ENCODE assay signal across 8 cellular contexts in genomic region chr17:38579934-38580333, GRCh38.
A peak's percentile ranks its signal among the peaks of the same experiment; 100 is the strongest.
DNase-seq lines count a peak whose midpoint lies in the region; ATAC-seq and TF ChIP-seq lines count a peak whose summit lies in the region.

No MANE protein-coding gene starts in this region.

- H3K27me3 ChIP-seq in HL-60 (ENCODE audit: insufficient read depth, poor library complexity, severe bottlenecking): peaks cover 66% of the 10 kb centered on the region

- H3K9me3 Mint-ChIP-seq in stimulated activated naive CD8-positive, alpha-beta T cell treated with anti-CD3 and anti-CD28 coated beads, Interleukin-15, amount 100 ng/mL, for 72 hours: no peaks in the 10 kb centered on the region

- no peak overlapping the region for H3K4me3 Mint-ChIP-seq in stimulated activated naive CD8-positive, alpha-beta T cell treated with anti-CD3 and anti-CD28 coated beads, Interleukin-15, amount 100 ng/mL, for 72 hours

- peak; percentile 50 for ATAC-seq in stimulated activated naive CD8-positive, alpha-beta T cell treated with anti-CD3 and anti-CD28 coated beads, Interleukin-15, amount 100 ng/mL, for 72 hours
- no peak for ATAC-seq in HG02885 (IDR thresholded peaks at IDR 0.05; ENCODE audit: poor library complexity, unreplicated experiment)

- H3K27ac Mint-ChIP-seq in stimulated activated naive CD8-positive, alpha-beta T cell treated with anti-CD3 and anti-CD28 coated beads, Interleukin-15, amount 100 ng/mL, for 72 hours: no peak overlapping the region

- peak; percentile 7 for TF ChIP-seq CTCF in HL-60 (IDR thresholded peaks at IDR 0.05; ENCODE audit: insufficient read depth, low read length)

- H3K27me3 Mint-ChIP-seq in stimulated activated naive CD8-positive, alpha-beta T cell treated with anti-CD3 and anti-CD28 coated beads, Interleukin-15, amount 100 ng/mL, for 72 hours: peaks cover 94% of the 10 kb centered on the region

- TF ChIP-seq POLR2A in erythroblast (IDR thresholded peaks at IDR 0.05; ENCODE audit: low read length): no peak

- H3K4me1 Mint-ChIP-seq in stimulated activated naive CD8-positive, alpha-beta T cell treated with anti-CD3 and anti-CD28 coated beads, Interleukin-15, amount 100 ng/mL, for 72 hours: peaks cover 31% of the 10 kb centered on the region

- peak; percentile 66 for DNase-seq in COLO829 (ENCODE audit: low spot score)
- DNase-seq in HL-60 (ENCODE audit: low read depth in 1 of 2, low spot score in 1 of 2): peak in 1 of 2 experiments; percentile 40
- peak; percentile 44 for DNase-seq in OCI-M1 (lab: John Stamatoyannopoulos, UW)
- DNase-seq in erythroblast (lab: John Stamatoyannopoulos, UW): peak; percentile 46
- DNase-seq in stimulated activated naive CD8-positive, alpha-beta T cell treated with anti-CD3 and anti-CD28 coated beads, Interleukin-15, amount 100 ng/mL, for 72 hours: no peak
- DNase-seq in inferior parietal cortex (ENCODE audit: extremely low spot score): no peak
- DNase-seq in activated T-cell treated with anti-CD3 and anti-CD28 coated beads, Interleukin-2, amount 50 U/mL, for 1 hour: no peak

- H3K27ac ChIP-seq in HL-60 (replicated peaks): no peak overlapping the region

- H3K4me3 ChIP-seq in HL-60 (replicated peaks; ENCODE audit: insufficient read depth, low read length): no peak overlapping the region

Comparison
In these comparisons a context has a peak if more than half of its experiments do, and no peak if none do; other contexts are left out.
1. DNase-seq: peak in COLO829 (single experiment), OCI-M1 (single experiment) and erythroblast (2 of 2); none in stimulated activated naive CD8-positive, alpha-beta T cell treated with anti-CD3 and anti-CD28 coated beads, Interleukin-15, amount 100 ng/mL, for 72 hours (0 of 2), inferior parietal cortex (single experiment) and activated T-cell treated with anti-CD3 and anti-CD28 coated beads, Interleukin-2, amount 50 U/mL, for 1 hour (single experiment).